In the genomic region with DNA sequence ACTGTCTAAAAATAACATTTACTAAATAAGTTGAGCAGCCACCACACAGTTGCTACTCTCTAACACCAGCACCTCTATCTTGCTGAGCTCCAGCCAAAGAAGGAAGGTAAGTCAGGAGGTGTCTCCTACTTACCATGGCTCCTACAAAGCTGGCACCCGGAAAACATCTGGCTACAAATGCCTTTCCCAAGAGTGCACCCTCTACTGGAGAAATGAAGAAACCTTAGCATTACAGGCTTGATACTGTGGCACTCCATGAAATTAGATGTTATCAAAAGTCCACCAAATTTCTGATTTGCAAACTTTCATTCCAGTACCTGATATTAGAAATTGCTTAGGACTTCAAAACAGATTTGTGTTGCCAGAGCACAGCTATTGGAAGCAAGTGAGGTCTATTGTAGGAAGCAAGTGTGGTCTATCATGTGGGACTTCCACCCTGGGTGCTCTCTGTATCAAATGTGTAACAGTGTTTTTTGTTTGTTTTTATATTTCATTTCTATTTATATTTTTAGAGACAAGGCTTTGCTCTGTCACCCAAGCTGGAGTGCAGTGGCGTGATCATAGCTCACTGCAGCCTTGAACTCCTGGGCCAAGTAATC, we compare ENCODE assay signal across 8 cellular contexts. TPM values are rescaled to one million over a fixed set of nuclear protein-coding genes. Genes with fewer than 3 reads are reported as not detected.
DNase-seq lines count a peak whose midpoint lies in the region; ATAC-seq and TF ChIP-seq lines count a peak whose summit lies in the region.

No MANE protein-coding gene starts in this region.

- peaks cover 2% of the 10 kb centered on the region for H3K9me3 Mint-ChIP-seq in activated CD8-positive, alpha-beta T cell treated with anti-CD3 and anti-CD28 coated beads for 36 hours
- H3K9me3 Mint-ChIP-seq in activated CD8-positive, alpha-beta T cell treated with anti-CD3 and anti-CD28 coated beads, Interleukin-2, amount 10 ng/mL, durations not matched to agents 7 days and 5 days (ENCODE audit: insufficient read depth), result no peaks in the 10 kb centered on the region

- H3K4me1 Mint-ChIP-seq in activated CD8-positive, alpha-beta T cell treated with anti-CD3 and anti-CD28 coated beads for 36 hours (ENCODE audit: low read depth), result peaks cover 27% of the 10 kb centered on the region
- peaks cover 35% of the 10 kb centered on the region for H3K4me1 Mint-ChIP-seq in activated CD8-positive, alpha-beta T cell treated with anti-CD3 and anti-CD28 coated beads, Interleukin-2, amount 10 ng/mL, durations not matched to agents 7 days and 5 days (ENCODE audit: low read depth)

- peaks cover 2% of the 10 kb centered on the region for H3K27me3 Mint-ChIP-seq in activated CD8-positive, alpha-beta T cell treated with anti-CD3 and anti-CD28 coated beads for 36 hours
- H3K27me3 Mint-ChIP-seq in activated CD8-positive, alpha-beta T cell treated with anti-CD3 and anti-CD28 coated beads, Interleukin-2, amount 10 ng/mL, durations not matched to agents 7 days and 5 days (ENCODE audit: low read depth), result no peaks in the 10 kb centered on the region

- no peak for TF ChIP-seq EP300 in upper lobe of left lung (IDR thresholded peaks at IDR 0.05)

- POLR2A ChIA-PET in activated CD8-positive, alpha-beta T cell treated with anti-CD3 and anti-CD28 coated beads for 36 hours (lab: Charles Lee), result interaction anchor here (1.2 kb wide), 1 partner anchor 16 kb away, joined by 5 read pairs; no protein-coding TSS in a partner anchor
- POLR2A ChIA-PET in activated CD8-positive, alpha-beta T cell treated with anti-CD3 and anti-CD28 coated beads, Interleukin-2, amount 10 ng/mL, durations not matched to agents 7 days and 5 days (lab: Charles Lee), result interaction anchor here (1.0 kb wide), 1 partner anchor 25 kb away, joined by 5 read pairs; a partner anchor contains a TSS

- no peak overlapping the region for H3K27ac ChIP-seq in upper lobe of left lung

- CTCF ChIA-PET in activated CD8-positive, alpha-beta T cell treated with anti-CD3 and anti-CD28 coated beads for 36 hours (lab: Charles Lee), result interaction anchor here (0.9 to 1.7 kb wide), 5 partner anchors 13 to 389 kb away, joined by 3 to 8 read pairs (median 4); no protein-coding TSS in a partner anchor
- CTCF ChIA-PET in activated CD8-positive, alpha-beta T cell treated with anti-CD3 and anti-CD28 coated beads, Interleukin-2, amount 10 ng/mL, durations not matched to agents 7 days and 5 days (lab: Charles Lee), result interaction anchor here (1.2 to 1.9 kb wide), 6 partner anchors 13 to 36 kb away, joined by 3 to 10 read pairs (median 5); a partner anchor contains a TSS

- H3K27ac Mint-ChIP-seq in activated CD8-positive, alpha-beta T cell treated with anti-CD3 and anti-CD28 coated beads for 36 hours, result no peak overlapping the region
- no peak overlapping the region for H3K27ac Mint-ChIP-seq in activated CD8-positive, alpha-beta T cell treated with anti-CD3 and anti-CD28 coated beads, Interleukin-2, amount 10 ng/mL, durations not matched to agents 7 days and 5 days

- intact Hi-C loops in activated CD8-positive, alpha-beta T cell treated with anti-CD3 and anti-CD28 coated beads for 36 hours (cut with micrococcal nuclease), result no loop called here

- H3K4me3 Mint-ChIP-seq in activated CD8-positive, alpha-beta T cell treated with anti-CD3 and anti-CD28 coated beads for 36 hours, result no peak overlapping the region
- no peak overlapping the region for H3K4me3 Mint-ChIP-seq in activated CD8-positive, alpha-beta T cell treated with anti-CD3 and anti-CD28 coated beads, Interleukin-2, amount 10 ng/mL, durations not matched to agents 7 days and 5 days

- DNase-seq in activated CD8-positive, alpha-beta T cell treated with anti-CD3 and anti-CD28 coated beads for 36 hours, result no peak
- DNase-seq in activated CD8-positive, alpha-beta T cell treated with anti-CD3 and anti-CD28 coated beads, Interleukin-2, amount 10 ng/mL, durations not matched to agents 7 days and 5 days, result no peak
- DNase-seq in NCI-H748 (lab: John Stamatoyannopoulos, UW; ENCODE audit: unreplicated experiment), result peak; percentile 35
- peak; percentile 41 for DNase-seq in fibroblast of mammary gland (ENCODE audit: low read depth)
- DNase-seq in upper lobe of left lung, result no peak

- no peaks in the 10 kb centered on the region for H3K9me3 ChIP-seq in upper lobe of left lung

- 68 to 85% methylated on average over 2 of the region's 2 CpGs for WGBS in upper lobe of left lung, 2 donors

- H3K27me3 ChIP-seq in upper lobe of left lung, result no peaks in the 10 kb centered on the region

- TF ChIP-seq POLR2A in upper lobe of left lung (IDR thresholded peaks at IDR 0.05), result no peak

- H3K4me1 ChIP-seq in upper lobe of left lung, result peaks cover 0 to 4% (median 0%) of the 10 kb centered on the region in 4 donors

- H3K4me3 ChIP-seq in fibroblast of mammary gland (ENCODE audit: control insufficient read depth, low read depth, low read length) (no peak overlapping the region), upper lobe of left lung (no peak overlapping the region)

- TF ChIP-seq CTCF in activated CD8-positive, alpha-beta T cell treated with anti-CD3 and anti-CD28 coated beads for 36 hours (IDR thresholded peaks at IDR 0.05), result peak; percentile 11
- TF ChIP-seq CTCF in fibroblast of mammary gland (conservative IDR thresholded peaks at IDR 0.05; ENCODE audit: control insufficient read depth, insufficient read depth, low read depth, low read length) (peak; percentile 72), upper lobe of left lung (IDR thresholded peaks at IDR 0.05) (peak in 4 of 6 experiments; percentile 30 to 41 (median 39))

- ATAC-seq in activated CD8-positive, alpha-beta T cell treated with anti-CD3 and anti-CD28 coated beads for 36 hours, result no peak
- ATAC-seq in activated CD8-positive, alpha-beta T cell treated with anti-CD3 and anti-CD28 coated beads, Interleukin-2, amount 10 ng/mL, durations not matched to agents 7 days and 5 days, result no peak
- ATAC-seq in upper lobe of left lung (ENCODE audit: low FRiP score in 2 of 2) (peak in 1 of 2 donors; percentile 65), HG03097 (IDR thresholded peaks at IDR 0.05; ENCODE audit: low FRiP score, unreplicated experiment) (no peak), GM18517 (IDR thresholded peaks at IDR 0.05; ENCODE audit: unreplicated experiment) (no peak), GM18498 (IDR thresholded peaks at IDR 0.05; ENCODE audit: unreplicated experiment) (no peak)

- no peaks in the 10 kb centered on the region for H3K36me3 ChIP-seq in upper lobe of left lung

- peaks cover 2% of the 10 kb centered on the region for H3K36me3 Mint-ChIP-seq in activated CD8-positive, alpha-beta T cell treated with anti-CD3 and anti-CD28 coated beads for 36 hours (ENCODE audit: low read depth)
- peaks cover 5% of the 10 kb centered on the region for H3K36me3 Mint-ChIP-seq in activated CD8-positive, alpha-beta T cell treated with anti-CD3 and anti-CD28 coated beads, Interleukin-2, amount 10 ng/mL, durations not matched to agents 7 days and 5 days (ENCODE audit: low read depth)

RNA-seq across cellular contexts. Expression of a gene that starts 25.7 kb away (rescaled TPM):
- 1 to 10 TPM; 6.4 to 9.3 TPM for total RNA-seq in activated CD8-positive, alpha-beta T cell treated with anti-CD3 and anti-CD28 coated beads for 36 hours
- total RNA-seq in activated CD8-positive, alpha-beta T cell treated with anti-CD3 and anti-CD28 coated beads, Interleukin-2, amount 10 ng/mL, durations not matched to agents 7 days and 5 days, result 10 to 100 TPM; 18.2 to 21.5 TPM
- total RNA-seq in upper lobe of left lung, result 10 to 100 TPM in 4 of 6 donors, 1 to 10 TPM in 2; 4.8 to 24.3 (median 14.7) TPM

RNA-seq across cellular contexts. Expression of a gene that starts 39.1 kb away (rescaled TPM):
- total RNA-seq in activated CD8-positive, alpha-beta T cell treated with anti-CD3 and anti-CD28 coated beads for 36 hours, result 1 to 10 TPM; 3.5 to 4.9 TPM
- total RNA-seq in activated CD8-positive, alpha-beta T cell treated with anti-CD3 and anti-CD28 coated beads, Interleukin-2, amount 10 ng/mL, durations not matched to agents 7 days and 5 days, result 1 to 10 TPM; 7.7 to 8.0 TPM
- 10 to 100 TPM in 3 of 6 donors, 1 to 10 TPM in 3; 2.3 to 20.8 (median 9.1) TPM for total RNA-seq in upper lobe of left lung

Comparison
In these comparisons a context has a peak if more than half of its experiments do, and no peak if none do; other contexts are left out.
1. DNase-seq: peak in NCI-H748 (single experiment) and fibroblast of mammary gland (single experiment); none in activated CD8-positive, alpha-beta T cell treated with anti-CD3 and anti-CD28 coated beads for 36 hours (single experiment), activated CD8-positive, alpha-beta T cell treated with anti-CD3 and anti-CD28 coated beads, Interleukin-2, amount 10 ng/mL, durations not matched to agents 7 days and 5 days (single experiment) and upper lobe of left lung (0 of 2).
2. CTCF ChIP-seq: peak in every context shown above with its lines; median percentile 72 in fibroblast of mammary gland; 39 in upper lobe of left lung; 11 in activated CD8-positive, alpha-beta T cell treated with anti-CD3 and anti-CD28 coated beads for 36 hours.